ENCODE assay signal across 35 cellular contexts in the genomic region with DNA sequence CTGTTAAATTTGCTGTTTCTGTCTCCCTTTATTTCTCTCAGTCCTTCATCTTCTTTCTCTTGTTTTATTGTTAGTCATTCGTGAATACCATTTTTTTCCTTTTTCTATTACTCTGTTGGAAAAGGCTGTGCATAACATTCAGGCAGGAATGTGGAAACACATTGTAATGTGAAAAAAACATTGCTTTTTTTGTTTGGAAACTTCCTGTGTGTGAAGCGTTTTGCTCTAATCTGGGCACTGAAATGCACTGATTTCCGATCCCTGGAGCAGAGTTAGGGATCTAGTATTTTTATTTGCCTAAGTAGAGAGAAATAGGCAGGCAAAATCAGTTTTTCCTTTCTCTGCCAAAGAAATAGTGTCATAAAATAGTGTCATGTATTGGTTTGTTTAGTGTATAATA.
DNase-seq lines count a peak whose midpoint lies in the region; ATAC-seq, FAIRE-seq and TF ChIP-seq lines count a peak whose summit lies in the region.
"Had no signal": no experiment of that assay in that cellular context is flagged by ENCODE, and none has a peak within 500 bp of the region (broad histone marks: within the 10 kb centered on the region; RNA-seq: fewer than 3 reads in every experiment).

No MANE protein-coding gene starts in this region.

- no peak for FAIRE-seq in kidney (lab: Jason Lieb, UNC)
- FAIRE-seq: GM18507, GM19239, islet of Langerhans had no signal

- H3K9me3 ChIP-seq in HUES48 (ENCODE audit: control insufficient read depth, insufficient read depth, low read length) (0 out of 2 replicates have a peak, but pooled peaks cover 3% of the 10 kb centered on the region), iPS-18a (ENCODE audit: control insufficient read depth, low read depth, low read length) (no peaks in the 10 kb centered on the region), kidney (ENCODE audit: control insufficient read depth in 1 of 2, low read length in 2 of 2) (peaks cover 0 to 5% of the 10 kb centered on the region in 2 donors)
- H3K9me3 ChIP-seq: Peyer's patch, right lobe of liver, uterus had no signal

- intact Hi-C loops in kidney (cut with DNase I) = no loop called here

- H3K4me3 ChIP-seq in HUES48 (ENCODE audit: low read depth, low read length) (peak overlapping the region; percentile 31; the same call in 1 of the 2 replicates), iPS-18a (ENCODE audit: low read length) (no peak overlapping the region), kidney (ENCODE audit: low read length in 2 of 2) (no peak overlapping the region)
- H3K4me3 ChIP-seq: adrenal gland, left ventricle myocardium inferior, Peyer's patch, right lobe of liver, spleen, uterus had no signal

- H3K27ac ChIP-seq in HUES48 (ENCODE audit: low read depth, low read length) = peak overlapping the region; percentile 79
- peak overlapping the region; percentile 0 for H3K27ac ChIP-seq in iPS-18a (ENCODE audit: low read length)
- no peak overlapping the region for H3K27ac ChIP-seq in kidney (ENCODE audit: low read depth in 2 of 2, low read length in 2 of 2)
- H3K27ac ChIP-seq: adrenal gland, left ventricle myocardium inferior, Peyer's patch, right lobe of liver, spleen, uterus had no signal

- H3K4me1 ChIP-seq in HUES48 (ENCODE audit: control insufficient read depth, insufficient read depth, low read length) = peaks cover 34% of the 10 kb centered on the region
- peaks cover 28% of the 10 kb centered on the region for H3K4me1 ChIP-seq in iPS-18a (ENCODE audit: control insufficient read depth, low read depth, low read length)
- no peaks in the 10 kb centered on the region for H3K4me1 ChIP-seq in kidney (ENCODE audit: control insufficient read depth in 1 of 2, insufficient read depth in 1 of 2, low read depth in 1 of 2, low read length in 2 of 2)
- H3K4me1 ChIP-seq: adrenal gland, Peyer's patch, spleen, uterus had no signal

- no peak for TF ChIP-seq CTCF in kidney (IDR thresholded peaks at IDR 0.05; ENCODE audit: borderline replicate concordance, extremely low read depth, insufficient read depth)

- H3K9ac ChIP-seq in HUES48 (ENCODE audit: low read depth, low read length) (no peak overlapping the region), iPS-18a (ENCODE audit: low read length) (peak overlapping the region; percentile 0), kidney (ENCODE audit: low read length in 2 of 2) (no peak overlapping the region)

- ATAC-seq in left lobe of liver = no peak
- ATAC-seq in HG03354 (IDR thresholded peaks at IDR 0.05; ENCODE audit: poor library complexity, severe bottlenecking, unreplicated experiment) = no peak
- ATAC-seq: activated CD8-positive, alpha-beta T cell treated with anti-CD3 and anti-CD28 coated beads for 36 hours; CD8-positive, alpha-beta T cell; esophagus mucosa; stimulated activated naive CD8-positive, alpha-beta T cell treated with anti-CD3 and anti-CD28 coated beads, Interleukin-15, amount 100 ng/mL, for 72 hours had no signal

- peak; percentile 10 for DNase-seq in AG08395 (ENCODE audit: low spot score)
- DNase-seq in dermis blood vessel endothelial cell = peak; percentile 76
- DNase-seq in left lobe of liver (ENCODE audit: low spot score) = no peak
- DNase-seq in NCI-H526 treated with DMSO at 0.1 percent for 48 hours (lab: John Stamatoyannopoulos, UW) = no peak
- no peak for DNase-seq in kidney
- DNase-seq: 8988T; activated CD8-positive, alpha-beta memory T cell treated with anti-CD3 and anti-CD28 coated beads, Interleukin-2, amount 50 U/mL, for 48 hours; activated CD8-positive, alpha-beta T cell treated with anti-CD3 and anti-CD28 coated beads for 36 hours; activated naive CD4-positive, alpha-beta T cell treated with anti-CD3 and anti-CD28 coated beads for 36 hours; adrenal gland; AML-193; CD8-positive, alpha-beta T cell; effector CD8-positive, alpha-beta T cell; HCEC 1CT; hypothalamus; left ventricle myocardium inferior; NCI-H1048; NCI-H1694; NCI-H446; NCI-H774; Peyer's patch; right lobe of liver; SHP77; spleen; stimulated activated CD4-positive, alpha-beta T cell treated with anti-CD3 and anti-CD28 coated beads, Interleukin-2, amount 100 ng/mL, for 24 hours; stimulated activated CD8-positive, alpha-beta memory T cell treated with anti-CD3 and anti-CD28 coated beads, Interleukin-4, amount 100 ng/mL, for 48 hours; stimulated activated naive CD8-positive, alpha-beta T cell treated with anti-CD3 and anti-CD28 coated beads, Interleukin-15, amount 100 ng/mL, for 72 hours; uterus had no signal

- H3K27me3 ChIP-seq in HUES48 (ENCODE audit: control insufficient read depth, insufficient read depth, low read length) = no peaks in the 10 kb centered on the region
- H3K27me3 ChIP-seq in iPS-18a (ENCODE audit: control insufficient read depth, insufficient read depth, low read length) = no peaks in the 10 kb centered on the region
- H3K27me3 ChIP-seq: adrenal gland, Peyer's patch, right lobe of liver, spleen, uterus had no signal

- no peaks in the 10 kb centered on the region for H3K36me3 ChIP-seq in HUES48 (ENCODE audit: control insufficient read depth, insufficient read depth, low read length)
- H3K36me3 ChIP-seq in iPS-18a (ENCODE audit: control insufficient read depth, low read depth, low read length) = no peaks in the 10 kb centered on the region
- no peaks in the 10 kb centered on the region for H3K36me3 ChIP-seq in kidney (ENCODE audit: control insufficient read depth in 1 of 2, insufficient read depth in 2 of 2, low read length in 2 of 2)
- H3K36me3 ChIP-seq: adrenal gland, Peyer's patch, right lobe of liver, spleen, uterus had no signal

Comparison
In these comparisons a context has a peak if more than half of its experiments do, and no peak if none do; other contexts are left out.
1. DNase-seq: peak in AG08395 (single experiment) and dermis blood vessel endothelial cell (single experiment); none in left lobe of liver (single experiment), NCI-H526 treated with DMSO at 0.1 percent for 48 hours (single experiment) and kidney (single experiment).
2. H3K27ac ChIP-seq: peak in HUES48 (single experiment) and iPS-18a (single experiment); none in kidney (0 of 2).